ENCODE assay signal across 1 cellular context in the genomic region with DNA sequence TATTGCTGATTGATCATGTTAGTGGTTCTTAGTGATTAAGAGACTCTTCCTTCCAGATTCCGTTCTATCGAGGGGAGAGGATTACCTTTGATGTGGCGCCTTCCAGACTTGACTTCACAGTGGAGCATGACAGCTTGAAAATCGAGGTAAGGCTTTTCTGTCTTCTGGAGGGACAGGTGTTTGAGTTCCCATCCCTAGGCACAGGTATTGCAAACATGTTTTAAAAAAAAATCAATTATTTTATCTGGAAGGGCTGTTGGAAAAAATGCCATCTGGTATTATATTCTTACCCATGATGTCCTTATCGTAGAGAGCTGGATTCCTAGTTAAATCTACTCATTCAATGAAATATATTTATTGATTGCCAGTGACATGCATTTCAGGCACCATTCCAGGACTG. TPM values are rescaled to one million over a fixed set of nuclear protein-coding genes. Genes with fewer than 3 reads are reported as not detected.
"Had no signal": no experiment of that assay in that cellular context is flagged by ENCODE, and none has a peak within 500 bp of the region (broad histone marks: within the 10 kb centered on the region; RNA-seq: fewer than 3 reads in every experiment).

No MANE protein-coding gene starts in this region.

RNA-seq across cellular contexts. Expression of a gene that starts 29.1 kb away (rescaled TPM):
- total RNA-seq: GM23248 had no signal
